13 cellular contexts compared by ENCODE assay signal in the genomic region with DNA sequence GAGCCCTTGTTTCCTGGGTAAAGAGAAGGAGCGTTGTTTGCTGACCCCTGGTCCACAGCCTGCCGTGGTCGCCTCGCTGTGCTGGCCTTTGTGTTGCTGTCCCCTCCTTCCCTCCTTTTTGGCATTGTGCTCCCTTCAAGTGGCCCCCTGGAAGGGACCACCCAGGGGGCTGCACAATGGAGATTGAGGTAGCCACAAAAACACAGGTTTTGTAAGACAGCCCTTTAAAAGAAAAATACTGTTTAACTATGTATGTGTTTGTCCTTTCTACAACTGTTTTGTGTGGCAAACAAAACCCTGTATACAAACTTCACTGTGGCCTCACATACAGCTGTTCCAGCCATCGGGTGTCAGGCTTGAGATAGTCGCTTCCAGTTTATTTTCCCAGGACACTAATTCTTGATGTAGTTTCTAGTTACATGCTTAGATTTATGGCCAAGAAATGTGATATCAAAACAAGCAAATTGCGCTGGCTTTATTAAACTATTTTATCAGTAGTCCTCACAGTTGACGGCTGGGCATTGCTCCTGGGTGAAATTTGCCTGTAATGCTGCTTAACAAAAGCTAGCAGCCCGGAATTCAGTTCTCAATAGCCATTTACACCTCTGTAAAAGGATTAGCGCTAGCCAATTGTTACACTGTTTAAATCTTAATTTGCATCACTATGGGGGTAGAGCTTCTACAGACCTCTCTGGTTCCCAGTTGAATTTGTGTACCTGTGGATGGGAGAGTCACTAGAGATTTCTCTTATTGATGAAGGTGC.
DNase-seq lines count a peak whose midpoint lies in the region; ATAC-seq and TF ChIP-seq lines count a peak whose summit lies in the region.
"Had no signal": no experiment of that assay in that cellular context is flagged by ENCODE, and none has a peak within 500 bp of the region (broad histone marks: within the 10 kb centered on the region; RNA-seq: fewer than 3 reads in every experiment).

No MANE protein-coding gene starts in this region.

- no peak for TF ChIP-seq EP300 in sigmoid colon (IDR thresholded peaks at IDR 0.05)

- no peak for ATAC-seq in HG02678 (IDR thresholded peaks at IDR 0.05; ENCODE audit: unreplicated experiment)
- ATAC-seq: PC-3 had no signal

- H3K4me1 Mint-ChIP-seq in activated CD4-positive, alpha-beta memory T cell treated with anti-CD3 and anti-CD28 coated beads, Interleukin-2, amount 10 ng/mL, durations not matched to agents 7 days and 5 days: no peaks in the 10 kb centered on the region

- H3K36me3 Mint-ChIP-seq in activated CD4-positive, alpha-beta memory T cell treated with anti-CD3 and anti-CD28 coated beads, Interleukin-2, amount 10 ng/mL, durations not matched to agents 7 days and 5 days (ENCODE audit: low read depth): no peaks in the 10 kb centered on the region

- H3K36me3 ChIP-seq in iPS DF 6.9 (ENCODE audit: control insufficient read depth, insufficient read depth, low read length) (no peaks in the 10 kb centered on the region), sigmoid colon (peaks cover 0 to 7% (median 0%) of the 10 kb centered on the region in 4 donors)
- H3K36me3 ChIP-seq: prostate gland had no signal

- no peaks in the 10 kb centered on the region for H3K9me3 Mint-ChIP-seq in activated CD4-positive, alpha-beta memory T cell treated with anti-CD3 and anti-CD28 coated beads, Interleukin-2, amount 10 ng/mL, durations not matched to agents 7 days and 5 days

- no peak overlapping the region for H3K27ac Mint-ChIP-seq in activated CD4-positive, alpha-beta memory T cell treated with anti-CD3 and anti-CD28 coated beads, Interleukin-2, amount 10 ng/mL, durations not matched to agents 7 days and 5 days

- H3K27me3 ChIP-seq in iPS DF 6.9 (ENCODE audit: control insufficient read depth, insufficient read depth, low read length) (no peaks in the 10 kb centered on the region), sigmoid colon (no peaks in the 10 kb centered on the region)
- H3K27me3 ChIP-seq: BLaER1 treated with 17β-estradiol and CSF1 and Interleukin-3, amounts not matched to agents 10 nM and 100 nM had no signal

- H3K4me3 ChIP-seq in iPS DF 6.9 (ENCODE audit: low read length): no peak overlapping the region
- no peak overlapping the region for H3K4me3 ChIP-seq in sigmoid colon
- H3K4me3 ChIP-seq: BLaER1 treated with 17β-estradiol and CSF1 and Interleukin-3, amounts not matched to agents 10 nM and 100 nM; prostate gland had no signal

- H3K4me1 ChIP-seq in iPS DF 6.9 (ENCODE audit: control insufficient read depth, insufficient read depth, low read length): 0 out of 2 replicates have a peak, but pooled peaks cover 1% of the 10 kb centered on the region
- H3K4me1 ChIP-seq in sigmoid colon: peaks cover 0 to 24% (median 20%) of the 10 kb centered on the region in 4 donors
- H3K4me1 ChIP-seq: BLaER1 treated with 17β-estradiol and CSF1 and Interleukin-3, amounts not matched to agents 10 nM and 100 nM; prostate gland had no signal

- H3K27me3 Mint-ChIP-seq in activated CD4-positive, alpha-beta memory T cell treated with anti-CD3 and anti-CD28 coated beads, Interleukin-2, amount 10 ng/mL, durations not matched to agents 7 days and 5 days: no peaks in the 10 kb centered on the region

- H3K4me3 Mint-ChIP-seq in activated CD4-positive, alpha-beta memory T cell treated with anti-CD3 and anti-CD28 coated beads, Interleukin-2, amount 10 ng/mL, durations not matched to agents 7 days and 5 days: no peak overlapping the region

- TF ChIP-seq POLR2A in sigmoid colon (IDR thresholded peaks at IDR 0.05): no peak

- CTCF ChIA-PET in activated CD4-positive, alpha-beta memory T cell treated with anti-CD3 and anti-CD28 coated beads, Interleukin-2, amount 10 ng/mL, durations not matched to agents 7 days and 5 days (lab: Charles Lee): no interaction called here

- H3K27ac ChIP-seq in iPS DF 6.9 (ENCODE audit: low read length): peak overlapping the region; percentile 83
- H3K27ac ChIP-seq in sigmoid colon: peak overlapping the region in 3 of 4 donors; percentile 64 to 72 (median 70)
- H3K27ac ChIP-seq: BLaER1 treated with 17β-estradiol and CSF1 and Interleukin-3, amounts not matched to agents 10 nM and 100 nM; prostate gland had no signal

- DNase-seq in LHCN-M2 (ENCODE audit: low read depth): peak; percentile 30
- peak; percentile 99 for DNase-seq in NCI-H748 (lab: John Stamatoyannopoulos, UW; ENCODE audit: unreplicated experiment)
- peak; percentile 71 for DNase-seq in iPS DF 6.9 (ENCODE audit: low read depth, low spot score)
- DNase-seq in sigmoid colon: no peak
- DNase-seq in activated CD4-positive, alpha-beta memory T cell treated with anti-CD3 and anti-CD28 coated beads, Interleukin-2, amount 10 ng/mL, durations not matched to agents 7 days and 5 days: no peak
- no peak for DNase-seq in GM19240 (ENCODE audit: insufficient read length, low spot score)
- DNase-seq: activated CD8-positive, alpha-beta memory T cell treated with anti-CD3 and anti-CD28 coated beads for 24 hours; Karpas-422; kidney glomerular epithelial cell; PC-3 had no signal

- POLR2A ChIA-PET in activated CD4-positive, alpha-beta memory T cell treated with anti-CD3 and anti-CD28 coated beads, Interleukin-2, amount 10 ng/mL, durations not matched to agents 7 days and 5 days (lab: Charles Lee): no interaction called here

- H3K9me3 ChIP-seq in iPS DF 6.9 (ENCODE audit: control insufficient read depth, insufficient read depth, low read length): no peaks in the 10 kb centered on the region
- no peaks in the 10 kb centered on the region for H3K9me3 ChIP-seq in sigmoid colon
- H3K9me3 ChIP-seq: BLaER1 treated with 17β-estradiol and CSF1 and Interleukin-3, amounts not matched to agents 10 nM and 100 nM; prostate gland had no signal

- intact Hi-C loops in sigmoid colon (cut with DNase I): loop anchor here (5.0 to 10.0 kb wide), 3 partner anchors 38 to 715 kb away; a partner anchor contains a TSS

- WGBS in iPS DF 6.9 (ENCODE audit: insufficient coverage, insufficient read length): no CpG with 5 or more reads among the region's 10 CpGs
- WGBS in sigmoid colon, 2 donors: 89 to 91% methylated on average over 10 of the region's 10 CpGs

- TF ChIP-seq CTCF in sigmoid colon (IDR thresholded peaks at IDR 0.05): no peak

Comparison
In these comparisons a context has a peak if more than half of its experiments do, and no peak if none do; other contexts are left out.
1. DNase-seq: peak in LHCN-M2 (single experiment), NCI-H748 (single experiment) and iPS DF 6.9 (single experiment); none in sigmoid colon (single experiment), activated CD4-positive, alpha-beta memory T cell treated with anti-CD3 and anti-CD28 coated beads, Interleukin-2, amount 10 ng/mL, durations not matched to agents 7 days and 5 days (single experiment) and GM19240 (single experiment).